In genomic region chr10:114938818-114939193, GRCh38 we compare ENCODE assay signal across 8 cellular contexts. TPM values are rescaled to one million over a fixed set of nuclear protein-coding genes. Genes with fewer than 3 reads are reported as not detected.
DNase-seq lines count a peak whose midpoint lies in the region; ATAC-seq and TF ChIP-seq lines count a peak whose summit lies in the region.

No MANE protein-coding gene starts in this region.

- intact Hi-C loops in colonic mucosa (cut with DNase I) (no loop called here), natural killer cell (cut with micrococcal nuclease) (loop anchor here (10.0 kb wide), 1 partner anchor 394 kb away; no protein-coding TSS in a partner anchor)

- H3K4me3 Mint-ChIP-seq in natural killer cell = peak overlapping the region; percentile 92

- TF ChIP-seq CTCF in AG10803 (conservative IDR thresholded peaks at IDR 0.05; ENCODE audit: low read length) (no peak), KMS-11 (conservative IDR thresholded peaks at IDR 0.05; ENCODE audit: low read depth, low read length) (no peak), colonic mucosa (IDR thresholded peaks at IDR 0.05) (no peak), natural killer cell (IDR thresholded peaks at IDR 0.05) (no peak)

- H3K4me3 ChIP-seq in AG10803 (ENCODE audit: low read length) = peak overlapping the region; percentile 99
- H3K4me3 ChIP-seq in KMS-11 (IDR thresholded peaks at IDR 0.05; ENCODE audit: insufficient read depth, low read depth, low read length) = no peak overlapping the region
- H3K4me3 ChIP-seq in colonic mucosa = peak overlapping the region; percentile 100

- H3K36me3 ChIP-seq in KMS-11 (ENCODE audit: insufficient read depth) (no peaks in the 10 kb centered on the region), colonic mucosa (no peaks in the 10 kb centered on the region)

- peak overlapping the region; percentile 91 to 94 for H3K27ac Mint-ChIP-seq in natural killer cell

- no peaks in the 10 kb centered on the region for H3K9me3 ChIP-seq in colonic mucosa

- H3K9ac ChIP-seq in KMS-11 (peak overlapping the region; percentile 98), colonic mucosa (ENCODE audit: low read depth in 2 of 2, low read length in 2 of 2) (peak overlapping the region; percentile 75 to 94)

- H4K20me1 ChIP-seq in KMS-11 (ENCODE audit: insufficient read depth) = no peaks in the 10 kb centered on the region

- peaks cover 36% of the 10 kb centered on the region for H3K79me2 ChIP-seq in KMS-11 (ENCODE audit: insufficient read depth, low read depth)

- ATAC-seq in natural killer cell (no peak), GM18520 (IDR thresholded peaks at IDR 0.05; ENCODE audit: unreplicated experiment) (no peak)

- H3K4me1 ChIP-seq in KMS-11 (ENCODE audit: low read depth, poor library complexity, severe bottlenecking) (peaks cover 17% of the 10 kb centered on the region), colonic mucosa (peaks cover 3% of the 10 kb centered on the region)

- no peaks in the 10 kb centered on the region for H3K36me3 Mint-ChIP-seq in natural killer cell

- H2AFZ ChIP-seq in KMS-11 (ENCODE audit: low read depth) = peak overlapping the region; percentile 88

- no peaks in the 10 kb centered on the region for H3K27me3 ChIP-seq in KMS-11 (ENCODE audit: insufficient read depth, low read depth)
- no peaks in the 10 kb centered on the region for H3K27me3 ChIP-seq in colonic mucosa

- no peaks in the 10 kb centered on the region for H3K27me3 Mint-ChIP-seq in natural killer cell (ENCODE audit: low read depth in 2 of 2)

- H3K27ac ChIP-seq in KMS-11 (peak overlapping the region; percentile 81; the same call in 1 of the 2 replicates), colonic mucosa (no peak overlapping the region)

- no peaks in the 10 kb centered on the region for H3K9me3 Mint-ChIP-seq in natural killer cell

- H3K4me1 Mint-ChIP-seq in natural killer cell = peaks cover 30 to 31% of the 10 kb centered on the region in 2 donors

- DNase-seq in AG10803 (ENCODE audit: low read depth) (no peak), colonic mucosa (no peak), natural killer cell (no peak), MV-4-11 (lab: John Stamatoyannopoulos, UW) (no peak), NCI-H1694 (lab: John Stamatoyannopoulos, UW) (no peak), HuH-7.5 (ENCODE audit: low spot score) (no peak)

- H3K4me2 ChIP-seq in KMS-11 = peak overlapping the region; percentile 46

RNA-seq across cellular contexts. Expression of gene TRUB1, which starts 0.8 kb away (rescaled TPM):
- 10 to 100 TPM; 15.1 to 20.3 TPM for total RNA-seq in colonic mucosa
- 10 to 100 TPM in 2 of 3 donors, 1 to 10 TPM in 1; 7.3 to 10.3 (median 10.1) TPM for total RNA-seq in natural killer cell
